8 cellular contexts compared by ENCODE assay signal in the genomic region with DNA sequence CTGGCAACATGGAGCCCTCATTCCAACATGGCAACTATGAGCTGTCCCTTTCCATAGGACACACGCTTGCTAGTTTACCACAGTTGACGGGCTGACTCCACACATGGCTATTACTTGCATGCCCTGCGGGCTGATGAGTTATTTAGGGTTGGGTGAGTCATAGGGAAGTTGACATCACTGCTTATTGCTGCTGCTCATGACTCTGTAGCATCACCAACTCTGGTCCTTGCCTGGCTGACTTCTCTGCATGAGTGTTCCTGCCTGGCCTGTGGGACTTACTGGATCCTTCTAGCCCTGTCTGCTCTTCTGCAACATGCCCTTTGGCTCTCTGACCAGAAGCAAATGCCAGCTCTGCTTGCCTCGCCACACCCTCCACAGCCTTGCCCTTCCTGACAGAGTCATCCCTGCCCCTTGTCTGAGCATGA.
DNase-seq lines count a peak whose midpoint lies in the region; ATAC-seq and TF ChIP-seq lines count a peak whose summit lies in the region.

No MANE protein-coding gene starts in this region.

- DNase-seq in activated CD4-positive, alpha-beta T cell treated with anti-CD3 and anti-CD28 coated beads for 36 hours, result peak; percentile 64
- no peak for DNase-seq in activated CD4-positive, alpha-beta T cell treated with anti-CD3 and anti-CD28 coated beads for 1 hour
- peak; percentile 93 for DNase-seq in NCI-H460 (ENCODE audit: extremely low read depth, low read depth)
- peak; percentile 78 for DNase-seq in coronary artery (ENCODE audit: low spot score)
- no peak for DNase-seq in osteocyte (ENCODE audit: extremely low spot score, unreplicated experiment)
- DNase-seq in DMS79 (lab: John Stamatoyannopoulos, UW), result no peak
- no peak for DNase-seq in stomach

- H3K4me1 Mint-ChIP-seq in activated CD4-positive, alpha-beta T cell treated with anti-CD3 and anti-CD28 coated beads for 36 hours, result peaks cover 7% of the 10 kb centered on the region
- H3K4me1 Mint-ChIP-seq in osteocyte (ENCODE audit: unreplicated experiment), result peaks cover 16% of the 10 kb centered on the region

- intact Hi-C loops in activated CD4-positive, alpha-beta T cell treated with anti-CD3 and anti-CD28 coated beads for 36 hours (cut with DNase I, micrococcal nuclease), result no loop called here
- intact Hi-C loops in stomach (cut with DNase I; ENCODE audit: low total_unique reads), result no loop called here

- CTCF ChIA-PET in activated CD4-positive, alpha-beta T cell treated with anti-CD3 and anti-CD28 coated beads for 36 hours (lab: Charles Lee), result no interaction called here

- H3K36me3 ChIP-seq in stomach, result peaks cover 8 to 78% (median 70%) of the 10 kb centered on the region in 4 donors

- H3K9me3 Mint-ChIP-seq in activated CD4-positive, alpha-beta T cell treated with anti-CD3 and anti-CD28 coated beads for 36 hours (ENCODE audit: low read depth), result no peaks in the 10 kb centered on the region
- no peaks in the 10 kb centered on the region for H3K9me3 Mint-ChIP-seq in osteocyte (ENCODE audit: unreplicated experiment)

- H3K27ac ChIP-seq in coronary artery (peak overlapping the region; percentile 70 to 74), stomach (no peak overlapping the region)

- TF ChIP-seq CTCF in coronary artery (IDR thresholded peaks at IDR 0.05), result no peak
- no peak for TF ChIP-seq CTCF in osteocyte (IDR thresholded peaks at IDR 0.05)
- TF ChIP-seq CTCF in stomach (IDR thresholded peaks at IDR 0.05), result no peak

- POLR2A ChIA-PET in activated CD4-positive, alpha-beta T cell treated with anti-CD3 and anti-CD28 coated beads for 36 hours (lab: Charles Lee), result no interaction called here

- ATAC-seq in activated CD4-positive, alpha-beta T cell treated with anti-CD3 and anti-CD28 coated beads for 36 hours, result peak; percentile 99
- ATAC-seq in HG02610 (IDR thresholded peaks at IDR 0.05; ENCODE audit: unreplicated experiment), result peak; percentile 99

- no peak overlapping the region for H3K27ac Mint-ChIP-seq in activated CD4-positive, alpha-beta T cell treated with anti-CD3 and anti-CD28 coated beads for 36 hours
- H3K27ac Mint-ChIP-seq in osteocyte (ENCODE audit: unreplicated experiment), result peak overlapping the region; percentile 83

- H3K36me3 Mint-ChIP-seq in activated CD4-positive, alpha-beta T cell treated with anti-CD3 and anti-CD28 coated beads for 36 hours (ENCODE audit: low read depth), result peaks cover 16% of the 10 kb centered on the region
- peaks cover 30% of the 10 kb centered on the region for H3K36me3 Mint-ChIP-seq in osteocyte (ENCODE audit: unreplicated experiment)

- no peaks in the 10 kb centered on the region for H3K4me1 ChIP-seq in stomach

- H3K9me3 ChIP-seq in stomach, result no peaks in the 10 kb centered on the region

- WGBS in stomach, 5 donors, result 73 to 85% (median 77%) methylated on average over 4 of the region's 4 CpGs

- no peaks in the 10 kb centered on the region for H3K27me3 ChIP-seq in stomach

- no peaks in the 10 kb centered on the region for H3K27me3 Mint-ChIP-seq in activated CD4-positive, alpha-beta T cell treated with anti-CD3 and anti-CD28 coated beads for 36 hours
- no peaks in the 10 kb centered on the region for H3K27me3 Mint-ChIP-seq in osteocyte (ENCODE audit: unreplicated experiment)

- H3K4me3 ChIP-seq in coronary artery (no peak overlapping the region), stomach (no peak overlapping the region)

- TF ChIP-seq EP300 in stomach (IDR thresholded peaks at IDR 0.05), result no peak

- TF ChIP-seq POLR2A in stomach (IDR thresholded peaks at IDR 0.05), result no peak

- H3K4me3 Mint-ChIP-seq in activated CD4-positive, alpha-beta T cell treated with anti-CD3 and anti-CD28 coated beads for 36 hours, result no peak overlapping the region
- H3K4me3 Mint-ChIP-seq in osteocyte (ENCODE audit: unreplicated experiment), result no peak overlapping the region

Comparison
In these comparisons a context has a peak if more than half of its experiments do, and no peak if none do; other contexts are left out.
1. DNase-seq: peak in activated CD4-positive, alpha-beta T cell treated with anti-CD3 and anti-CD28 coated beads for 36 hours (single experiment), NCI-H460 (single experiment) and coronary artery (single experiment); none in activated CD4-positive, alpha-beta T cell treated with anti-CD3 and anti-CD28 coated beads for 1 hour (single experiment), osteocyte (single experiment), DMS79 (single experiment) and stomach (single experiment).
2. H3K27ac ChIP-seq: peak in coronary artery (2 of 2); none in stomach (0 of 5).